8 cellular contexts compared by ENCODE assay signal in the genomic region with DNA sequence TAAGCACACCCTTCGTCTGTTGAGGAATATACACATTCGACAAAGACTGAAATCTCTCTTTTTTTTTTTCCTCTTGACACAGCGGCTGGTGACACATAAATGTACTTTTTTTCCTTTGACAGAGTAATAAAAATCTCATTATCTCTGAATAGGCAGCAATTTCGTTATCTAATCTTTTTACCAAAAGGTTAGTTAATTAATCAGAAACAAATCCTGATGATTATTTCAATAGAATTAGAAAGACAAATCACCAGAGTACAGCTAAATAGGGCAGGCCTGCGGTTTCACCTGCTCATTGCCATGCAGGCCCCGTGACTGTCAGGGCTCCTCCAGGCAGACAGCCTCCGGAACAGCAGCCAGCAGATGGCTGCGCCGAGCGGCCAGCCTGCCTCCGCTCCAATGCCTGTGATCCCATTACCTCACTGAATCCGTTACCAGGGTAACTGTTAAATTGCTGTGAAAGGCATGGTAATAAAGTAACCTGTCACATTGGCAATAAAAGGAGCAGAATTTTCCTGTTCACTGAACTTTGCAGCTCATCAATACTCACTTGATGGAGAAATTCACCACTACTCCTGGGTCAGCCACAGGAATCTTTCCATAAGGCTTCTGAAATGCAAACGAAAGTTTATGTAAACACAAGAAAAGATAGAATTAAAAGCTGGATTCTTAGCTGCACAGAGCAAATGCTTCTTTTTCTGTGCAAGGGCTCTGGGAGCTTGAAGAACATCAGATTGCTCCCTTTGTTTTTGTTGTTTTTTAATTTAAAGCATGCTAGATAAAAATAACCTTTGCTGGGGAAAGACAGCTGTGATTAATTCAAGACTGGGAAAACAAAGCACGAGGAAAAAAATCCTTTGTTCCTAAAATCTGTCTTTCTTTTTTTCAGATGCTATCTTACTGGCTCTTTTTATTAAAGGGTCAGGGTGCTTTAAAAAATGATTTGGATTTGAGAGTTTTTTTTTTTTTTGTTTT.
A peak's percentile ranks its signal among the peaks of the same experiment; 100 is the strongest.
DNase-seq lines count a peak whose midpoint lies in the region; ATAC-seq, FAIRE-seq and TF ChIP-seq lines count a peak whose summit lies in the region.

No MANE protein-coding gene starts in this region.

- CTCF ChIA-PET in WTC11 (lab: Charles Lee), result interaction anchor here (1.0 to 1.5 kb wide), 3 partner anchors 40 to 422 kb away, joined by 3 read pairs; no protein-coding TSS in a partner anchor
- CTCF ChIA-PET in T-cell (lab: Charles Lee), result no interaction called here

- peaks cover 56% of the 10 kb centered on the region for H3K4me1 ChIP-seq in HAP-1

- no peaks in the 10 kb centered on the region for H3K27me3 Mint-ChIP-seq in WTC11 (ENCODE audit: low read depth)
- H3K27me3 Mint-ChIP-seq in glutamatergic neuron (ENCODE audit: unreplicated experiment), result peaks cover 9% of the 10 kb centered on the region
- no peaks in the 10 kb centered on the region for H3K27me3 Mint-ChIP-seq in T-cell

- H3K4me3 Mint-ChIP-seq in WTC11 (peak overlapping the region; percentile 20; the same call in 1 of the 2 replicates), glutamatergic neuron (ENCODE audit: unreplicated experiment) (peak overlapping the region; percentile 26), T-cell (no peak overlapping the region)

- no peaks in the 10 kb centered on the region for H3K27me3 ChIP-seq in HAP-1 (ENCODE audit: low read depth)

- H3K4me1 Mint-ChIP-seq in WTC11, result peaks cover 84% of the 10 kb centered on the region
- H3K4me1 Mint-ChIP-seq in glutamatergic neuron (ENCODE audit: low read depth, unreplicated experiment), result peaks cover 67% of the 10 kb centered on the region
- H3K4me1 Mint-ChIP-seq in T-cell, result peaks cover 0 to 5% (median 0%) of the 10 kb centered on the region in 3 donors

- no peak overlapping the region for H3K4me3 ChIP-seq in HAP-1

- H3K9me3 ChIP-seq in HAP-1, result no peaks in the 10 kb centered on the region

- DNase-seq in D721Med (ENCODE audit: insufficient read length, low spot score) (no peak), HAP-1 (ENCODE audit: low spot score in 2 of 2) (peak; percentile 87 to 94), NCI-H1436 treated with DMSO at 0.1 percent for 48 hours (lab: John Stamatoyannopoulos, UW) (peak; percentile 71), WTC11 (ENCODE audit: low spot score) (peak; percentile 75), glutamatergic neuron (peak; percentile 91), occipital lobe (lab: John Stamatoyannopoulos, UW) (peak; percentile 89), T-cell (no peak), SIG-M5 treated with dmso at 0.1 percent for 504 hours (lab: John Stamatoyannopoulos, UW; ENCODE audit: unreplicated experiment) (no peak)

- ATAC-seq in WTC11, result peak; percentile 91
- no peak for ATAC-seq in T-cell (replicated peaks in 1 of 4)

- in situ Hi-C loops in HAP-1 (cut with MboI; ENCODE audit: low sequenced_read_pairs), result no loop called here

- peak; percentile 54 for TF ChIP-seq CTCF in D721Med (IDR thresholded peaks at IDR 0.05; ENCODE audit: insufficient read depth, missing control alignments)
- no peak for TF ChIP-seq CTCF in WTC11 (IDR thresholded peaks at IDR 0.05)
- TF ChIP-seq CTCF in glutamatergic neuron (IDR thresholded peaks at IDR 0.05; ENCODE audit: partially characterized antibody, unreplicated experiment), result no peak

- FAIRE-seq in D721Med (lab: Jason Lieb, UNC), result peak; percentile 94

- no peaks in the 10 kb centered on the region for H3K36me3 ChIP-seq in HAP-1 (replicated peaks)

- no peaks in the 10 kb centered on the region for H3K36me3 Mint-ChIP-seq in WTC11
- H3K36me3 Mint-ChIP-seq in glutamatergic neuron (ENCODE audit: unreplicated experiment), result no peaks in the 10 kb centered on the region
- no peaks in the 10 kb centered on the region for H3K36me3 Mint-ChIP-seq in T-cell

- POLR2A ChIA-PET in WTC11 (lab: Charles Lee) (interaction anchor here (0.7 kb wide), 2 partner anchors 211 to 861 kb away, joined by 3 read pairs; no protein-coding TSS in a partner anchor), T-cell (lab: Charles Lee) (no interaction called here)

- no peaks in the 10 kb centered on the region for H3K9me3 Mint-ChIP-seq in WTC11
- peaks cover 16% of the 10 kb centered on the region for H3K9me3 Mint-ChIP-seq in glutamatergic neuron (ENCODE audit: unreplicated experiment)
- H3K9me3 Mint-ChIP-seq in T-cell, result peaks cover 0 to 4% (median 4%) of the 10 kb centered on the region in 3 donors

- H3K27ac Mint-ChIP-seq in WTC11, result peak overlapping the region; percentile 83
- H3K27ac Mint-ChIP-seq in glutamatergic neuron (ENCODE audit: unreplicated experiment), result peak overlapping the region; percentile 94
- H3K27ac Mint-ChIP-seq in T-cell, result no peak overlapping the region

TF ChIP-seq in WTC11, 78 proteins besides CTCF, POLR2A, EP300 and RAD21:
- no peak for TF ChIP-seq ZNF671 (CRISPR knock-in tag; IDR thresholded peaks at IDR 0.05)
- TF ChIP-seq ZNF121 (CRISPR knock-in tag; IDR thresholded peaks at IDR 0.05), result no peak
- no peak for TF ChIP-seq SP1 (CRISPR knock-in tag; conservative IDR thresholded peaks at IDR 0.05)
- TF ChIP-seq, protein P1, sequence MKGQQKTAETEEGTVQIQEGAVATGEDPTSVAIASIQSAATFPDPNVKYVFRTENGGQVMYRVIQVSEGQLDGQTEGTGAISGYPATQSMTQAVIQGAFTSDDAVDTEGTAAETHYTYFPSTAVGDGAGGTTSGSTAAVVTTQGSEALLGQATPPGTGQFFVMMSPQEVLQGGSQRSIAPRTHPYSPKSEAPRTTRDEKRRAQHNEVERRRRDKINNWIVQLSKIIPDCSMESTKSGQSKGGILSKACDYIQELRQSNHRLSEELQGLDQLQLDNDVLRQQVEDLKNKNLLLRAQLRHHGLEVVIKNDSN (CRISPR knock-in tag; IDR thresholded peaks at IDR 0.05), result peak; percentile 38; the same call in 1 of the 2 replicates
- TF ChIP-seq, protein P2, sequence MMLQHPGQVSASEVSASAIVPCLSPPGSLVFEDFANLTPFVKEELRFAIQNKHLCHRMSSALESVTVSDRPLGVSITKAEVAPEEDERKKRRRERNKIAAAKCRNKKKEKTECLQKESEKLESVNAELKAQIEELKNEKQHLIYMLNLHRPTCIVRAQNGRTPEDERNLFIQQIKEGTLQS (CRISPR knock-in tag; conservative IDR thresholded peaks at IDR 0.05), result no peak
- TF ChIP-seq, protein P3, sequence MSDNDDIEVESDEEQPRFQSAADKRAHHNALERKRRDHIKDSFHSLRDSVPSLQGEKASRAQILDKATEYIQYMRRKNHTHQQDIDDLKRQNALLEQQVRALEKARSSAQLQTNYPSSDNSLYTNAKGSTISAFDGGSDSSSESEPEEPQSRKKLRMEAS (CRISPR knock-in tag; IDR thresholded peaks at IDR 0.05), result peak; percentile 39; the same call in 1 of the 2 replicates
- TF ChIP-seq, protein P4, sequence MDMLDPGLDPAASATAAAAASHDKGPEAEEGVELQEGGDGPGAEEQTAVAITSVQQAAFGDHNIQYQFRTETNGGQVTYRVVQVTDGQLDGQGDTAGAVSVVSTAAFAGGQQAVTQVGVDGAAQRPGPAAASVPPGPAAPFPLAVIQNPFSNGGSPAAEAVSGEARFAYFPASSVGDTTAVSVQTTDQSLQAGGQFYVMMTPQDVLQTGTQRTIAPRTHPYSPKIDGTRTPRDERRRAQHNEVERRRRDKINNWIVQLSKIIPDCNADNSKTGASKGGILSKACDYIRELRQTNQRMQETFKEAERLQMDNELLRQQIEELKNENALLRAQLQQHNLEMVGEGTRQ (CRISPR knock-in tag; IDR thresholded peaks at IDR 0.05), result peak; percentile 55
- no peak for TF ChIP-seq ZNF317 (CRISPR knock-in tag; IDR thresholded peaks at IDR 0.05; ENCODE audit: borderline replicate concordance, low read depth)
- no peak for TF ChIP-seq KAT7 (CRISPR knock-in tag; IDR thresholded peaks at IDR 0.05; ENCODE audit: borderline replicate concordance)
- TF ChIP-seq NR2C2 (CRISPR knock-in tag; IDR thresholded peaks at IDR 0.05), result no peak
- TF ChIP-seq MXD4 (CRISPR knock-in tag; IDR thresholded peaks at IDR 0.05; ENCODE audit: borderline replicate concordance), result no peak
- TF ChIP-seq, protein P5, sequence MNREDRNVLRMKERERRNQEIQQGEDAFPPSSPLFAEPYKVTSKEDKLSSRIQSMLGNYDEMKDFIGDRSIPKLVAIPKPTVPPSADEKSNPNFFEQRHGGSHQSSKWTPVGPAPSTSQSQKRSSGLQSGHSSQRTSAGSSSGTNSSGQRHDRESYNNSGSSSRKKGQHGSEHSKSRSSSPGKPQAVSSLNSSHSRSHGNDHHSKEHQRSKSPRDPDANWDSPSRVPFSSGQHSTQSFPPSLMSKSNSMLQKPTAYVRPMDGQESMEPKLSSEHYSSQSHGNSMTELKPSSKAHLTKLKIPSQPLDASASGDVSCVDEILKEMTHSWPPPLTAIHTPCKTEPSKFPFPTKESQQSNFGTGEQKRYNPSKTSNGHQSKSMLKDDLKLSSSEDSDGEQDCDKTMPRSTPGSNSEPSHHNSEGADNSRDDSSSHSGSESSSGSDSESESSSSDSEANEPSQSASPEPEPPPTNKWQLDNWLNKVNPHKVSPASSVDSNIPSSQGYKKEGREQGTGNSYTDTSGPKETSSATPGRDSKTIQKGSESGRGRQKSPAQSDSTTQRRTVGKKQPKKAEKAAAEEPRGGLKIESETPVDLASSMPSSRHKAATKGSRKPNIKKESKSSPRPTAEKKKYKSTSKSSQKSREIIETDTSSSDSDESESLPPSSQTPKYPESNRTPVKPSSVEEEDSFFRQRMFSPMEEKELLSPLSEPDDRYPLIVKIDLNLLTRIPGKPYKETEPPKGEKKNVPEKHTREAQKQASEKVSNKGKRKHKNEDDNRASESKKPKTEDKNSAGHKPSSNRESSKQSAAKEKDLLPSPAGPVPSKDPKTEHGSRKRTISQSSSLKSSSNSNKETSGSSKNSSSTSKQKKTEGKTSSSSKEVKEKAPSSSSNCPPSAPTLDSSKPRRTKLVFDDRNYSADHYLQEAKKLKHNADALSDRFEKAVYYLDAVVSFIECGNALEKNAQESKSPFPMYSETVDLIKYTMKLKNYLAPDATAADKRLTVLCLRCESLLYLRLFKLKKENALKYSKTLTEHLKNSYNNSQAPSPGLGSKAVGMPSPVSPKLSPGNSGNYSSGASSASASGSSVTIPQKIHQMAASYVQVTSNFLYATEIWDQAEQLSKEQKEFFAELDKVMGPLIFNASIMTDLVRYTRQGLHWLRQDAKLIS (CRISPR knock-in tag; IDR thresholded peaks at IDR 0.05; ENCODE audit: borderline replicate concordance), result no peak
- TF ChIP-seq FOXJ3 (CRISPR knock-in tag; IDR thresholded peaks at IDR 0.05; ENCODE audit: borderline replicate concordance), result no peak

Comparison
In these comparisons a context has a peak if more than half of its experiments do, and no peak if none do; other contexts are left out.
1. DNase-seq: peak in HAP-1 (2 of 2), NCI-H1436 treated with DMSO at 0.1 percent for 48 hours (single experiment), WTC11 (single experiment), glutamatergic neuron (single experiment) and occipital lobe (single experiment); none in D721Med (single experiment), T-cell (0 of 34) and SIG-M5 treated with dmso at 0.1 percent for 504 hours (single experiment).
2. H3K27ac Mint-ChIP-seq: peak in WTC11 (single experiment) and glutamatergic neuron (single experiment); none in T-cell (0 of 2).
3. H3K4me3 Mint-ChIP-seq: peak in WTC11 (single experiment) and glutamatergic neuron (single experiment); none in T-cell (0 of 3).